ENCODE assay signal across 19 cellular contexts in genomic region chr20:24052599-24053275, GRCh38.
DNase-seq lines count a peak whose midpoint lies in the region; ATAC-seq and TF ChIP-seq lines count a peak whose summit lies in the region.
"Had no signal": no experiment of that assay in that cellular context is flagged by ENCODE, and none has a peak within 500 bp of the region (broad histone marks: within the 10 kb centered on the region; RNA-seq: fewer than 3 reads in every experiment).

No MANE protein-coding gene starts in this region.

- H3K36me3 Mint-ChIP-seq in GM23338 (ENCODE audit: low read depth) = no peaks in the 10 kb centered on the region; the same call in 2 of the 3 replicates
- H3K36me3 Mint-ChIP-seq in effector memory CD8-positive, alpha-beta T cell (ENCODE audit: insufficient read depth) = no peaks in the 10 kb centered on the region
- H3K36me3 Mint-ChIP-seq in naive thymus-derived CD4-positive, alpha-beta T cell = peaks cover 0 to 8% (median 0%) of the 10 kb centered on the region in 5 donors
- H3K36me3 Mint-ChIP-seq: CD4-positive, alpha-beta memory T cell had no signal

- no peaks in the 10 kb centered on the region for H3K4me1 Mint-ChIP-seq in GM23338
- peaks cover 8 to 11% of the 10 kb centered on the region in 2 donors for H3K4me1 Mint-ChIP-seq in effector memory CD8-positive, alpha-beta T cell (ENCODE audit: low read depth in 2 of 2)
- H3K4me1 Mint-ChIP-seq in naive thymus-derived CD4-positive, alpha-beta T cell = peaks cover 15 to 46% (median 38%) of the 10 kb centered on the region in 7 donors

- H3K4me2 ChIP-seq in GM23338 (no peak overlapping the region), osteoblast (ENCODE audit: insufficient read depth, low read length) (no peak overlapping the region)
- H3K4me2 ChIP-seq: A549 had no signal

- H3K9me3 ChIP-seq in AG04450 (ENCODE audit: control insufficient read depth, insufficient read depth, low read length) (no peaks in the 10 kb centered on the region; the same call in 1 of the 2 replicates), osteoblast (ENCODE audit: low read depth, low read length) (no peaks in the 10 kb centered on the region)
- H3K9me3 ChIP-seq in naive thymus-derived CD4-positive, alpha-beta T cell (ENCODE audit: control insufficient read depth in 2 of 3, low read length in 3 of 3) = no peaks in the 10 kb centered on the region
- H3K9me3 ChIP-seq: A549, Caco-2, HAP-1 had no signal

- no peaks in the 10 kb centered on the region for H3K9me3 Mint-ChIP-seq in GM23338
- H3K9me3 Mint-ChIP-seq in effector memory CD8-positive, alpha-beta T cell = no peaks in the 10 kb centered on the region
- H3K9me3 Mint-ChIP-seq in naive thymus-derived CD4-positive, alpha-beta T cell = no peaks in the 10 kb centered on the region

- no peak overlapping the region for H3K4me3 Mint-ChIP-seq in GM23338
- H3K4me3 Mint-ChIP-seq in effector memory CD8-positive, alpha-beta T cell = no peak overlapping the region
- no peak overlapping the region for H3K4me3 Mint-ChIP-seq in naive thymus-derived CD4-positive, alpha-beta T cell
- H3K4me3 Mint-ChIP-seq: CD4-positive, alpha-beta memory T cell; HFFc6 had no signal

- TF ChIP-seq CTCF in AG04450 (IDR thresholded peaks at IDR 0.05; ENCODE audit: low read depth, low read length) (no peak), GM23338 (conservative IDR thresholded peaks at IDR 0.05; ENCODE audit: low read depth in 2 of 2) (no peak), osteoblast (IDR thresholded peaks at IDR 0.05; ENCODE audit: extremely low read depth, low read depth, low read length) (no peak)

- H3K27me3 ChIP-seq in AG04450 (ENCODE audit: control insufficient read depth, insufficient read depth, low read length) (no peaks in the 10 kb centered on the region), GM23338 (ENCODE audit: insufficient read depth) (no peaks in the 10 kb centered on the region), osteoblast (ENCODE audit: insufficient read depth, low read length) (peaks cover 20% of the 10 kb centered on the region)
- no peaks in the 10 kb centered on the region for H3K27me3 ChIP-seq in naive thymus-derived CD4-positive, alpha-beta T cell (ENCODE audit: control insufficient read depth in 2 of 2, insufficient read depth in 2 of 2, low read length in 2 of 2)

- peak overlapping the region; percentile 2 for H3K27ac ChIP-seq in AG04450 (ENCODE audit: low read depth, low read length)
- H3K27ac ChIP-seq in GM23338 (ENCODE audit: low read depth) = no peak overlapping the region
- no peak overlapping the region for H3K27ac ChIP-seq in naive thymus-derived CD4-positive, alpha-beta T cell (ENCODE audit: low read depth, low read length)
- no peak overlapping the region for H3K27ac ChIP-seq in osteoblast (ENCODE audit: low read depth, low read length)
- H3K27ac ChIP-seq: A549 had no signal

- H3K79me2 ChIP-seq in GM23338 (replicated peaks; ENCODE audit: insufficient read depth) = no peaks in the 10 kb centered on the region
- no peaks in the 10 kb centered on the region for H3K79me2 ChIP-seq in osteoblast (ENCODE audit: insufficient read depth, low read length)

- H3K4me3 ChIP-seq in AG04450 (ENCODE audit: low read depth, low read length) = no peak overlapping the region
- no peak overlapping the region for H3K4me3 ChIP-seq in GM23338
- no peak overlapping the region for H3K4me3 ChIP-seq in naive thymus-derived CD4-positive, alpha-beta T cell (ENCODE audit: low read length)
- H3K4me3 ChIP-seq in osteoblast (ENCODE audit: insufficient read depth, low read length) = no peak overlapping the region
- H3K4me3 ChIP-seq: A549, HAP-1 had no signal

- ATAC-seq in GM23338 (no peak), GM18519 (IDR thresholded peaks at IDR 0.05; ENCODE audit: low FRiP score, unreplicated experiment) (no peak)
- no peak for ATAC-seq in effector memory CD8-positive, alpha-beta T cell (replicated peaks)
- no peak for ATAC-seq in naive thymus-derived CD4-positive, alpha-beta T cell
- ATAC-seq: A549 had no signal

- no peaks in the 10 kb centered on the region for H4K20me1 ChIP-seq in GM23338 (replicated peaks; ENCODE audit: insufficient read depth)
- H4K20me1 ChIP-seq in osteoblast (ENCODE audit: insufficient read depth, low read length) = no peaks in the 10 kb centered on the region

- H3K9me2 ChIP-seq in GM23338 (ENCODE audit: insufficient read depth) = no peaks in the 10 kb centered on the region

- POLR2A ChIA-PET in AG04450 (lab: Yijun Ruan, JAX) = no interaction called here
- POLR2A ChIA-PET in naive thymus-derived CD4-positive, alpha-beta T cell (lab: Charles Lee) = no interaction called here

- H2AFZ ChIP-seq in GM23338 (no peak overlapping the region), osteoblast (ENCODE audit: low read length) (no peak overlapping the region)

- H3K36me3 ChIP-seq in GM23338 (ENCODE audit: insufficient read depth) (no peaks in the 10 kb centered on the region), osteoblast (ENCODE audit: insufficient read depth, low read length) (no peaks in the 10 kb centered on the region)
- no peaks in the 10 kb centered on the region for H3K36me3 ChIP-seq in naive thymus-derived CD4-positive, alpha-beta T cell (ENCODE audit: control insufficient read depth in 2 of 3, insufficient read depth in 3 of 3, low read length in 3 of 3)
- H3K36me3 ChIP-seq: HAP-1 had no signal

- DNase-seq in AG04450 (ENCODE audit: low read depth, low spot score) (no peak), GM23338 (ENCODE audit: low spot score) (no peak), NCI-H146 (lab: John Stamatoyannopoulos, UW) (no peak), dermis blood vessel endothelial cell (no peak), osteoblast (ENCODE audit: insufficient read length, low spot score, missing footprints) (no peak)
- DNase-seq in effector memory CD8-positive, alpha-beta T cell = no peak
- no peak for DNase-seq in naive thymus-derived CD4-positive, alpha-beta T cell
- DNase-seq: 8988T; ACHN; C1 segment of cervical spinal cord; Caco-2; CD4-positive, alpha-beta memory T cell; DMS153; DND-41; GOT3; HFFc6 had no signal

- H3K27ac Mint-ChIP-seq in GM23338 = 0 out of 2 replicates have a peak overlapping the region, but pooled peaks have one; percentile 75
- H3K27ac Mint-ChIP-seq in effector memory CD8-positive, alpha-beta T cell = peak overlapping the region; percentile 38 to 62
- peak overlapping the region in 8 of 9 donors; percentile 9 to 93 (median 64) for H3K27ac Mint-ChIP-seq in naive thymus-derived CD4-positive, alpha-beta T cell
- H3K27ac Mint-ChIP-seq: HFFc6 had no signal

- intact Hi-C loops in naive thymus-derived CD4-positive, alpha-beta T cell (cut with micrococcal nuclease) = no loop called here

- H3F3A ChIP-seq in GM23338 (replicated peaks; ENCODE audit: low read depth) = no peaks in the 10 kb centered on the region

- H3K27me3 Mint-ChIP-seq in GM23338 (ENCODE audit: insufficient read depth, low read depth, poor library complexity) = no peaks in the 10 kb centered on the region
- no peaks in the 10 kb centered on the region for H3K27me3 Mint-ChIP-seq in effector memory CD8-positive, alpha-beta T cell
- H3K27me3 Mint-ChIP-seq in naive thymus-derived CD4-positive, alpha-beta T cell = no peaks in the 10 kb centered on the region
- H3K27me3 Mint-ChIP-seq: CD4-positive, alpha-beta memory T cell had no signal

- CTCF ChIA-PET in AG04450 (lab: Charles Lee) = no interaction called here
- CTCF ChIA-PET in naive thymus-derived CD4-positive, alpha-beta T cell (lab: Charles Lee) = no interaction called here

- no peaks in the 10 kb centered on the region for H3K4me1 ChIP-seq in GM23338 (ENCODE audit: insufficient read depth)
- H3K4me1 ChIP-seq in naive thymus-derived CD4-positive, alpha-beta T cell (ENCODE audit: control insufficient read depth in 2 of 2, insufficient read depth in 2 of 2, low read length in 2 of 2) = peaks cover 0 to 29% of the 10 kb centered on the region in 2 donors
- no peaks in the 10 kb centered on the region for H3K4me1 ChIP-seq in osteoblast (ENCODE audit: insufficient read depth, low read length)
- H3K4me1 ChIP-seq: A549, Caco-2, HAP-1 had no signal

TF ChIP-seq in GM23338, 12 proteins besides CTCF, POLR2A, EP300 and RAD21 (continues in another document):
- no peak for TF ChIP-seq EZH2phosphoT487 (IDR thresholded peaks at IDR 0.05; ENCODE audit: unreplicated experiment)
- TF ChIP-seq STAT1 (IDR thresholded peaks at IDR 0.05; ENCODE audit: unreplicated experiment) = no peak
- TF ChIP-seq, protein P1, sequence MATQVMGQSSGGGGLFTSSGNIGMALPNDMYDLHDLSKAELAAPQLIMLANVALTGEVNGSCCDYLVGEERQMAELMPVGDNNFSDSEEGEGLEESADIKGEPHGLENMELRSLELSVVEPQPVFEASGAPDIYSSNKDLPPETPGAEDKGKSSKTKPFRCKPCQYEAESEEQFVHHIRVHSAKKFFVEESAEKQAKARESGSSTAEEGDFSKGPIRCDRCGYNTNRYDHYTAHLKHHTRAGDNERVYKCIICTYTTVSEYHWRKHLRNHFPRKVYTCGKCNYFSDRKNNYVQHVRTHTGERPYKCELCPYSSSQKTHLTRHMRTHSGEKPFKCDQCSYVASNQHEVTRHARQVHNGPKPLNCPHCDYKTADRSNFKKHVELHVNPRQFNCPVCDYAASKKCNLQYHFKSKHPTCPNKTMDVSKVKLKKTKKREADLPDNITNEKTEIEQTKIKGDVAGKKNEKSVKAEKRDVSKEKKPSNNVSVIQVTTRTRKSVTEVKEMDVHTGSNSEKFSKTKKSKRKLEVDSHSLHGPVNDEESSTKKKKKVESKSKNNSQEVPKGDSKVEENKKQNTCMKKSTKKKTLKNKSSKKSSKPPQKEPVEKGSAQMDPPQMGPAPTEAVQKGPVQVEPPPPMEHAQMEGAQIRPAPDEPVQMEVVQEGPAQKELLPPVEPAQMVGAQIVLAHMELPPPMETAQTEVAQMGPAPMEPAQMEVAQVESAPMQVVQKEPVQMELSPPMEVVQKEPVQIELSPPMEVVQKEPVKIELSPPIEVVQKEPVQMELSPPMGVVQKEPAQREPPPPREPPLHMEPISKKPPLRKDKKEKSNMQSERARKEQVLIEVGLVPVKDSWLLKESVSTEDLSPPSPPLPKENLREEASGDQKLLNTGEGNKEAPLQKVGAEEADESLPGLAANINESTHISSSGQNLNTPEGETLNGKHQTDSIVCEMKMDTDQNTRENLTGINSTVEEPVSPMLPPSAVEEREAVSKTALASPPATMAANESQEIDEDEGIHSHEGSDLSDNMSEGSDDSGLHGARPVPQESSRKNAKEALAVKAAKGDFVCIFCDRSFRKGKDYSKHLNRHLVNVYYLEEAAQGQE (IDR thresholded peaks at IDR 0.05; ENCODE audit: unreplicated experiment) = no peak
- no peak for TF ChIP-seq JUNB (IDR thresholded peaks at IDR 0.05; ENCODE audit: unreplicated experiment)
- no peak for TF ChIP-seq ZNF331 (CRISPR knock-in tag; IDR thresholded peaks at IDR 0.05; ENCODE audit: low read depth)
